ENCODE assay signal across 8 cellular contexts in the genomic region with DNA sequence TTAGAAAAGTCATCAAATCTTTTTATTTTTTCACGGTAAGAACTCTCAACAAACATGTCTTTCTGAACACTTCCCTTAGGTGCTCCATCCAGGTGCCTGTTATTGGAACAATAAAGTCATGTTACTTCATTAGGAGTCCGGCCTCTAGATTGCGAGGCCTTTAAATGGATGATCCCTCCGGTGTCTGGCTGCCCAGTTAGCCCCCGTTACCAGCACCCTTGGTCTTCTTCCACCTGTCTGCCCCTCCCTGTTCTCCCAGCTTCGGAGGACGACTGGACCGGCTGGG. TPM values are rescaled to one million over a fixed set of nuclear protein-coding genes. Genes with fewer than 3 reads are reported as not detected.
DNase-seq lines count a peak whose midpoint lies in the region; ATAC-seq lines count a peak whose summit lies in the region.

No MANE protein-coding gene starts in this region.

- CTCF ChIA-PET in CD4-positive, alpha-beta memory T cell (lab: Charles Lee; ENCODE audit: partially characterized antibody), result interaction anchor here (0.9 to 7.9 kb wide), 16 partner anchors 9 to 163 kb away, joined by 3 to 68 read pairs (median 7); partner anchors contain the start of genes ERBB3, ESYT1, RAB5B and RNF41

- H3K9me3 ChIP-seq in CD4-positive, alpha-beta memory T cell (ENCODE audit: control insufficient read depth in 1 of 2, low read length in 2 of 2), result no peaks in the 10 kb centered on the region
- no peaks in the 10 kb centered on the region for H3K9me3 ChIP-seq in MG63
- H3K9me3 ChIP-seq in effector memory CD4-positive, alpha-beta T cell (ENCODE audit: control insufficient read depth, low read length), result no peaks in the 10 kb centered on the region
- no peaks in the 10 kb centered on the region for H3K9me3 ChIP-seq in neuronal stem cell (replicated peaks in 1 of 2; ENCODE audit: control insufficient read depth in 2 of 2, insufficient read depth in 1 of 2, low read depth in 1 of 2, low read length in 2 of 2)

- peak overlapping the region; percentile 96 for H3K18ac ChIP-seq in neuronal stem cell (ENCODE audit: low read length)

- no peak overlapping the region for H2BK5ac ChIP-seq in neuronal stem cell (ENCODE audit: low read length)

- ATAC-seq in GM21423 (IDR thresholded peaks at IDR 0.05; ENCODE audit: unreplicated experiment) (no peak), GM18867 (IDR thresholded peaks at IDR 0.05; ENCODE audit: unreplicated experiment) (no peak)

- H3K36me3 ChIP-seq in CD4-positive, alpha-beta memory T cell (ENCODE audit: insufficient read depth, low read length), result peaks cover 21% of the 10 kb centered on the region
- H3K36me3 ChIP-seq in MG63 (peaks cover 38% of the 10 kb centered on the region), neuronal stem cell (replicated peaks in 1 of 2; ENCODE audit: control insufficient read depth in 2 of 2, insufficient read depth in 2 of 2, low read length in 2 of 2) (peaks cover 16 to 35% of the 10 kb centered on the region in 2 donors)
- peaks cover 20% of the 10 kb centered on the region for H3K36me3 ChIP-seq in effector memory CD4-positive, alpha-beta T cell (ENCODE audit: control insufficient read depth, insufficient read depth, low read length)

- no peak overlapping the region for H2AK5ac ChIP-seq in neuronal stem cell (ENCODE audit: low read depth, low read length)

- no peak overlapping the region for H4K91ac ChIP-seq in neuronal stem cell (ENCODE audit: low read depth, low read length, poor library complexity)

- no peak overlapping the region for H4K8ac ChIP-seq in neuronal stem cell (ENCODE audit: low read depth, low read length)

- H3K23ac ChIP-seq in neuronal stem cell (ENCODE audit: low read depth, low read length, poor library complexity), result peak overlapping the region; percentile 96

- H2BK12ac ChIP-seq in neuronal stem cell (ENCODE audit: low read length), result no peak overlapping the region

- H3K36me3 Mint-ChIP-seq in CD4-positive, alpha-beta memory T cell, result peaks cover 24 to 39% of the 10 kb centered on the region in 2 donors

- no peak overlapping the region for H2BK120ac ChIP-seq in neuronal stem cell (ENCODE audit: low read depth, low read length)

- no peak overlapping the region for H2BK15ac ChIP-seq in neuronal stem cell (ENCODE audit: low read length)

- H3K4me2 ChIP-seq in neuronal stem cell (ENCODE audit: insufficient read depth, low read length, poor library complexity, severe bottlenecking), result peak overlapping the region; percentile 79

- peak overlapping the region; percentile 89 to 99 (median 96) for H3K4me3 Mint-ChIP-seq in CD4-positive, alpha-beta memory T cell

- no CpG with 5 or more reads among the region's 8 CpGs for WGBS in neuronal stem cell (ENCODE audit: extremely low coverage in 2 of 2, insufficient read length in 2 of 2, insufficient replicate concordance in 1 of 2), 2 donors

- peak overlapping the region; percentile 77 for H3K9ac ChIP-seq in neuronal stem cell (ENCODE audit: low read depth, low read length, poor library complexity)

- H3K79me1 ChIP-seq in neuronal stem cell (ENCODE audit: low read depth, low read length), result peaks cover 8% of the 10 kb centered on the region

- no peaks in the 10 kb centered on the region for H3K27me3 Mint-ChIP-seq in CD4-positive, alpha-beta memory T cell

- POLR2A ChIA-PET in CD4-positive, alpha-beta memory T cell (lab: Charles Lee; ENCODE audit: partially characterized antibody), result interaction anchor here (0.6 to 10.8 kb wide), 47 partner anchors 8 to 584 kb away, joined by 3 to 324 read pairs (median 7); partner anchors contain the start of genes ATP5F1B, BLOC1S1, CNPY2 and COQ10A

- H3K9me3 Mint-ChIP-seq in CD4-positive, alpha-beta memory T cell, result no peaks in the 10 kb centered on the region

- peak overlapping the region; percentile 4 to 90 for H3K4me3 ChIP-seq in CD4-positive, alpha-beta memory T cell (ENCODE audit: low read length in 2 of 2)
- H3K4me3 ChIP-seq in MG63 (peak overlapping the region; percentile 81), neuronal stem cell (ENCODE audit: low read length in 2 of 2) (peak overlapping the region; percentile 72 to 88)
- H3K4me3 ChIP-seq in effector memory CD4-positive, alpha-beta T cell (ENCODE audit: insufficient read depth, low read depth, low read length, poor library complexity, severe bottlenecking), result peak overlapping the region; percentile 75

- H3K27ac ChIP-seq in CD4-positive, alpha-beta memory T cell (ENCODE audit: low read depth, low read length), result peak overlapping the region; percentile 82
- H3K27ac ChIP-seq in effector memory CD4-positive, alpha-beta T cell (ENCODE audit: insufficient read depth, low read length, poor library complexity, severe bottlenecking), result peak overlapping the region; percentile 87
- H3K27ac ChIP-seq in neuronal stem cell (replicated peaks; ENCODE audit: low read length), result peak overlapping the region; percentile 97

- peak overlapping the region; percentile 93 for H2AFZ ChIP-seq in neuronal stem cell (ENCODE audit: low read length)

- no peak overlapping the region for H3K4ac ChIP-seq in neuronal stem cell (ENCODE audit: low read length)

- H3K14ac ChIP-seq in neuronal stem cell (ENCODE audit: low read length), result no peak overlapping the region

- H3K27me3 ChIP-seq in CD4-positive, alpha-beta memory T cell (ENCODE audit: insufficient read depth, low read length), result no peaks in the 10 kb centered on the region
- H3K27me3 ChIP-seq in MG63 (no peaks in the 10 kb centered on the region), neuronal stem cell (ENCODE audit: control insufficient read depth in 3 of 3, insufficient read depth in 3 of 3, low read depth in 1 of 3, low read length in 3 of 3) (no peaks in the 10 kb centered on the region)
- no peaks in the 10 kb centered on the region for H3K27me3 ChIP-seq in effector memory CD4-positive, alpha-beta T cell (replicated peaks; ENCODE audit: control insufficient read depth, insufficient read depth, low read length, poor library complexity, severe bottlenecking)

- peak overlapping the region; percentile 97 to 100 (median 98) for H3K27ac Mint-ChIP-seq in CD4-positive, alpha-beta memory T cell

- DNase-seq in CD4-positive, alpha-beta memory T cell, result no peak
- DNase-seq in MG63, result no peak
- DNase-seq in effector memory CD4-positive, alpha-beta T cell, result no peak
- no peak for DNase-seq in neuronal stem cell (ENCODE audit: low spot score)
- no peak for DNase-seq in mesenteric fat pad (ENCODE audit: low spot score)
- DNase-seq in RKO (ENCODE audit: low spot score), result no peak

- H3K4me1 ChIP-seq in CD4-positive, alpha-beta memory T cell (ENCODE audit: insufficient read depth, low read length), result peaks cover 49% of the 10 kb centered on the region
- peaks cover 36% of the 10 kb centered on the region for H3K4me1 ChIP-seq in effector memory CD4-positive, alpha-beta T cell (ENCODE audit: control insufficient read depth, insufficient read depth, low read length, poor library complexity, severe bottlenecking)
- peaks cover 3 to 11% of the 10 kb centered on the region in 2 donors for H3K4me1 ChIP-seq in neuronal stem cell (ENCODE audit: control insufficient read depth in 2 of 2, insufficient read depth in 1 of 2, low read depth in 1 of 2, low read length in 2 of 2)

- intact Hi-C loops in CD4-positive, alpha-beta memory T cell (cut with micrococcal nuclease), result loop anchor here (1.0 to 5.0 kb wide), 11 partner anchors 13 to 366 kb away; partner anchors contain the start of genes MYL6B, ORMDL2, PYM1 and RPL41

- H3K4me1 Mint-ChIP-seq in CD4-positive, alpha-beta memory T cell, result peaks cover 34 to 62% (median 47%) of the 10 kb centered on the region in 4 donors

RNA-seq across cellular contexts. Expression of gene PA2G4, which starts 0.6 kb away (rescaled TPM):
- total RNA-seq in CD4-positive, alpha-beta memory T cell, result 100 to 1,000 TPM; 106 to 108 TPM
- polyA plus RNA-seq in CD4-positive, alpha-beta memory T cell, result 100 to 1,000 TPM; 204 to 223 TPM
- 329 and 467 TPM in 2 replicates for total RNA-seq in MG63 (2014; rRNA removed; shearing (Covaris generic); ENCODE audit: low replicate concordance)
- 191 TPM for polyA plus RNA-seq in neuronal stem cell (2013, experiment 1 of 2)
- polyA plus RNA-seq in neuronal stem cell (2013, experiment 2 of 2), result 193 TPM
- total RNA-seq in mesenteric fat pad, result 99.5 TPM

RNA-seq across cellular contexts. Expression of gene RPL41, which starts 12.7 kb away (rescaled TPM):
- total RNA-seq in CD4-positive, alpha-beta memory T cell, result 1,000 to 10,000 TPM; 5,438 to 5,728 TPM
- polyA plus RNA-seq in CD4-positive, alpha-beta memory T cell, result 1,000 to 10,000 TPM; 6,058 to 8,691 TPM
- 1,876 and 4,191 TPM in 2 replicates for total RNA-seq in MG63 (2014; rRNA removed; shearing (Covaris generic); ENCODE audit: low replicate concordance)
- 16,336 TPM for polyA plus RNA-seq in neuronal stem cell (2013, experiment 1 of 2)
- 16,107 TPM for polyA plus RNA-seq in neuronal stem cell (2013, experiment 2 of 2)
- 2,287 TPM for total RNA-seq in mesenteric fat pad

RNA-seq across cellular contexts. Expression of gene ZC3H10, which starts 14.3 kb away (rescaled TPM):
- 10 to 100 TPM; 16.3 to 19.6 TPM for total RNA-seq in CD4-positive, alpha-beta memory T cell
- polyA plus RNA-seq in CD4-positive, alpha-beta memory T cell, result 1 to 10 TPM in 1 of 2 donors, under 1 TPM in 1; 0.27 to 3.9 TPM
- total RNA-seq in MG63 (2014; rRNA removed; shearing (Covaris generic); ENCODE audit: low replicate concordance), result 3.5 and 5.3 TPM in 2 replicates
- 3.9 TPM for polyA plus RNA-seq in neuronal stem cell (2013, experiment 1 of 2)
- 3.9 TPM for polyA plus RNA-seq in neuronal stem cell (2013, experiment 2 of 2)
- 7.9 TPM for total RNA-seq in mesenteric fat pad

RNA-seq across cellular contexts. Expression of gene ERBB3, which starts 23.8 kb away (rescaled TPM):
- 1 to 10 TPM; 5.9 to 6.9 TPM for total RNA-seq in CD4-positive, alpha-beta memory T cell
- under 1 TPM; 0.61 to 0.70 TPM for polyA plus RNA-seq in CD4-positive, alpha-beta memory T cell
- total RNA-seq in MG63 (2014; rRNA removed; shearing (Covaris generic); ENCODE audit: low replicate concordance), result 0.56 TPM in 1 of 2 replicates, not detected in the other
- polyA plus RNA-seq in neuronal stem cell (2013, experiment 1 of 2), result 4.2 TPM
- 3.8 TPM for polyA plus RNA-seq in neuronal stem cell (2013, experiment 2 of 2)
- total RNA-seq in mesenteric fat pad, result 1.9 TPM

RNA-seq across cellular contexts. Expression of gene ESYT1, which starts 24.3 kb away (rescaled TPM):
- 100 to 1,000 TPM; 249 to 258 TPM for total RNA-seq in CD4-positive, alpha-beta memory T cell
- polyA plus RNA-seq in CD4-positive, alpha-beta memory T cell, result 100 to 1,000 TPM; 395 to 690 TPM
- total RNA-seq in MG63 (2014; rRNA removed; shearing (Covaris generic); ENCODE audit: low replicate concordance), result 84.9 and 145 TPM in 2 replicates
- 33.2 TPM for polyA plus RNA-seq in neuronal stem cell (2013, experiment 1 of 2)
- 33.3 TPM for polyA plus RNA-seq in neuronal stem cell (2013, experiment 2 of 2)
- 435 TPM for total RNA-seq in mesenteric fat pad
